35 cellular contexts compared by ENCODE assay signal in the genomic region with DNA sequence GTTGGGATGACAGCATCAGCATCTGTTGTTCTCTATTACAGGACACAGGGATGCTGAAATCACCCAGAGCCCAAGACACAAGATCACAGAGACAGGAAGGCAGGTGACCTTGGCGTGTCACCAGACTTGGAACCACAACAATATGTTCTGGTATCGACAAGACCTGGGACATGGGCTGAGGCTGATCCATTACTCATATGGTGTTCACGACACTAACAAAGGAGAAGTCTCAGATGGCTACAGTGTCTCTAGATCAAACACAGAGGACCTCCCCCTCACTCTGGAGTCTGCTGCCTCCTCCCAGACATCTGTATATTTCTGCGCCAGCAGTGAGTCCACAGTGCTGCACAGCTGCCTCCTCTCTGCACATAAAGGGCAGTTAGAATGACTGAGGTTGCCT.
"Had no signal": no experiment of that assay in that cellular context is flagged by ENCODE, and none has a peak within 500 bp of the region (broad histone marks: within the 10 kb centered on the region; RNA-seq: fewer than 3 reads in every experiment).

No MANE protein-coding gene starts in this region.

- H3K4me3 Mint-ChIP-seq: activated CD4-positive, alpha-beta T cell treated with anti-CD3 and anti-CD28 coated beads for 36 hours; activated CD4-positive, alpha-beta T cell treated with anti-CD3 and anti-CD28 coated beads, Interleukin-2, amount 10 ng/mL, durations not matched to agents 7 days and 5 days; activated CD8-positive, alpha-beta memory T cell treated with anti-CD3 and anti-CD28 coated beads, Interleukin-2, amount 10 ng/mL, durations not matched to agents 7 days and 5 days; activated naive CD4-positive, alpha-beta T cell treated with anti-CD3 and anti-CD28 coated beads for 36 hours; activated T-cell treated with anti-CD3 and anti-CD28 coated beads, Interleukin-2, amount 50 U/mL, for 72 hours had no signal

- H3K4me2 ChIP-seq: KMS-11 had no signal

- H3K27ac ChIP-seq: adrenal gland, body of pancreas, breast epithelium, KMS-11, RWPE1 had no signal

- H3K9me3 Mint-ChIP-seq: activated CD4-positive, alpha-beta T cell treated with anti-CD3 and anti-CD28 coated beads, Interleukin-2, amount 10 ng/mL, durations not matched to agents 7 days and 5 days; activated naive CD4-positive, alpha-beta T cell treated with anti-CD3 and anti-CD28 coated beads for 36 hours; activated naive CD4-positive, alpha-beta T cell treated with anti-CD3 and anti-CD28 coated beads, Interleukin-2, amount 50 U/mL, for 72 hours; activated T-cell treated with anti-CD3 and anti-CD28 coated beads, Interleukin-2, amount 50 U/mL, for 72 hours had no signal

- H3K4me3 ChIP-seq: adrenal gland, body of pancreas, breast epithelium had no signal

- H3K9ac ChIP-seq: KMS-11 had no signal

- DNase-seq: activated CD4-positive, alpha-beta T cell treated with anti-CD3 and anti-CD28 coated beads for 36 hours; activated CD4-positive, alpha-beta T cell treated with anti-CD3 and anti-CD28 coated beads, Interleukin-2, amount 10 ng/mL, durations not matched to agents 7 days and 5 days; activated CD4-positive, alpha-beta T cell treated with anti-CD3 and anti-CD28 coated beads, Interleukin-2, amount 50 U/mL, for 48 hours; activated CD8-positive, alpha-beta memory T cell treated with anti-CD3 and anti-CD28 coated beads for 24 hours; activated CD8-positive, alpha-beta memory T cell treated with anti-CD3 and anti-CD28 coated beads, Interleukin-2, amount 10 ng/mL, durations not matched to agents 7 days and 5 days; activated CD8-positive, alpha-beta memory T cell treated with anti-CD3 and anti-CD28 coated beads, Interleukin-2, amount 50 U/mL, for 48 hours; activated gamma-delta T cell treated with Interleukin-2 at 50 U/mL for 16 hours; activated naive CD4-positive, alpha-beta T cell treated with anti-CD3 and anti-CD28 coated beads for 36 hours; activated T-cell treated with anti-CD3 and anti-CD28 coated beads, Interleukin-2, amount 50 U/mL, for 72 hours; adrenal gland; body of pancreas; caudate nucleus; cerebellar nuclear complex; NCI-H1092 treated with DMSO at 0.1 percent for 48 hours; NCI-H1417 treated with DMSO at 0.1 percent for 48 hours; NCI-H187 treated with DMSO at 0.1 percent for 48 hours; NCI-H2081; NCI-H345; NCI-H524 treated with DMSO at 0.1 percent for 48 hours; NK-92 treated with Interleukin-12 subunit alpha and Interleukin-12 subunit beta, amount 100 ng/mL, for 24 hours; PC-3; SIG-M5; SW 1271; T-helper 1 cell; T1000 had no signal

- H3K27ac Mint-ChIP-seq: activated CD4-positive, alpha-beta T cell treated with anti-CD3 and anti-CD28 coated beads for 36 hours; activated CD4-positive, alpha-beta T cell treated with anti-CD3 and anti-CD28 coated beads, Interleukin-2, amount 10 ng/mL, durations not matched to agents 7 days and 5 days; activated CD8-positive, alpha-beta memory T cell treated with anti-CD3 and anti-CD28 coated beads, Interleukin-2, amount 10 ng/mL, durations not matched to agents 7 days and 5 days; activated naive CD4-positive, alpha-beta T cell treated with anti-CD3 and anti-CD28 coated beads for 36 hours; activated T-cell treated with anti-CD3 and anti-CD28 coated beads, Interleukin-2, amount 50 U/mL, for 72 hours had no signal

- H3K36me3 ChIP-seq: adrenal gland, breast epithelium had no signal

- H3K4me1 Mint-ChIP-seq: activated CD4-positive, alpha-beta T cell treated with anti-CD3 and anti-CD28 coated beads for 36 hours; activated CD4-positive, alpha-beta T cell treated with anti-CD3 and anti-CD28 coated beads, Interleukin-2, amount 10 ng/mL, durations not matched to agents 7 days and 5 days; activated CD8-positive, alpha-beta memory T cell treated with anti-CD3 and anti-CD28 coated beads, Interleukin-2, amount 10 ng/mL, durations not matched to agents 7 days and 5 days had no signal

- H3K27me3 ChIP-seq: adrenal gland, body of pancreas, breast epithelium had no signal

- FAIRE-seq: astrocyte, RCC 7860, TTC549 had no signal

- H3K4me1 ChIP-seq: adrenal gland, body of pancreas, breast epithelium had no signal

- ATAC-seq: activated CD4-positive, alpha-beta T cell treated with anti-CD3 and anti-CD28 coated beads for 36 hours; activated CD4-positive, CD25-positive, alpha-beta regulatory T cell treated with anti-CD3 and anti-CD28 coated beads, Interleukin-2, amount 50 U/mL, for 24 hours; activated CD8-positive, alpha-beta memory T cell treated with anti-CD3 and anti-CD28 coated beads, Interleukin-2, amount 10 ng/mL, durations not matched to agents 7 days and 5 days; activated T-cell treated with anti-CD3 and anti-CD28 coated beads, Interleukin-2, amount 50 U/mL, for 72 hours; body of pancreas; PC-3; Right ventricle myocardium inferior; SK-N-SH treated with all-trans-retinoic acid at 6 μM for 48 hours had no signal

- H3K9me3 ChIP-seq: adrenal gland, body of pancreas, breast epithelium had no signal

- H3K36me3 Mint-ChIP-seq: activated CD8-positive, alpha-beta memory T cell treated with anti-CD3 and anti-CD28 coated beads, Interleukin-2, amount 10 ng/mL, durations not matched to agents 7 days and 5 days; activated naive CD4-positive, alpha-beta T cell treated with anti-CD3 and anti-CD28 coated beads, Interleukin-2, amount 50 U/mL, for 72 hours had no signal
